Comparison of ENCODE assay signal across 25 cellular contexts in genomic region chr1:232339077-232339476, GRCh38.
"Had no signal": no experiment of that assay in that cellular context is flagged by ENCODE, and none has a peak within 500 bp of the region (broad histone marks: within the 10 kb centered on the region; RNA-seq: fewer than 3 reads in every experiment).

No MANE protein-coding gene starts in this region.

- H3K27ac Mint-ChIP-seq: activated CD4-positive, alpha-beta memory T cell treated with anti-CD3 and anti-CD28 coated beads, Interleukin-2, amount 10 ng/mL, durations not matched to agents 7 days and 5 days; activated CD8-positive, alpha-beta memory T cell treated with anti-CD3 and anti-CD28 coated beads, Interleukin-2, amount 10 ng/mL, durations not matched to agents 7 days and 5 days; activated naive CD8-positive, alpha-beta T cell treated with anti-CD3 and anti-CD28 coated beads, Interleukin-2, amount 10 ng/mL, durations not matched to agents 7 days and 5 days had no signal

- H3K9me3 Mint-ChIP-seq: activated CD4-positive, alpha-beta memory T cell treated with anti-CD3 and anti-CD28 coated beads, Interleukin-2, amount 10 ng/mL, durations not matched to agents 7 days and 5 days; central memory CD8-positive, alpha-beta T cell had no signal

- H3K27me3 Mint-ChIP-seq: activated CD4-positive, alpha-beta memory T cell treated with anti-CD3 and anti-CD28 coated beads, Interleukin-2, amount 10 ng/mL, durations not matched to agents 7 days and 5 days had no signal

- H3K4me3 Mint-ChIP-seq: activated CD4-positive, alpha-beta memory T cell treated with anti-CD3 and anti-CD28 coated beads, Interleukin-2, amount 10 ng/mL, durations not matched to agents 7 days and 5 days; activated CD8-positive, alpha-beta memory T cell treated with anti-CD3 and anti-CD28 coated beads, Interleukin-2, amount 10 ng/mL, durations not matched to agents 7 days and 5 days; activated naive CD8-positive, alpha-beta T cell treated with anti-CD3 and anti-CD28 coated beads, Interleukin-2, amount 10 ng/mL, durations not matched to agents 7 days and 5 days; central memory CD8-positive, alpha-beta T cell had no signal

- H3K9me3 ChIP-seq: ascending aorta had no signal

- H3K4me1 ChIP-seq: ascending aorta had no signal

- H3K27me3 ChIP-seq: ascending aorta, cardiac muscle cell had no signal

- H3K36me3 Mint-ChIP-seq: activated CD8-positive, alpha-beta memory T cell treated with anti-CD3 and anti-CD28 coated beads, Interleukin-2, amount 10 ng/mL, durations not matched to agents 7 days and 5 days had no signal

- ATAC-seq: activated CD8-positive, alpha-beta memory T cell treated with anti-CD3 and anti-CD28 coated beads, Interleukin-2, amount 10 ng/mL, durations not matched to agents 7 days and 5 days had no signal

- H3K27ac ChIP-seq: ascending aorta, cardiac muscle cell, SK-N-MC, WERI-Rb-1 had no signal

- DNase-seq: activated CD4-positive, alpha-beta memory T cell treated with anti-CD3 and anti-CD28 coated beads, Interleukin-2, amount 10 ng/mL, durations not matched to agents 7 days and 5 days; activated CD4-positive, alpha-beta T cell treated with anti-CD3 and anti-CD28 coated beads for 1 hour; activated CD4-positive, alpha-beta T cell treated with anti-CD3 and anti-CD28 coated beads for 48 hours; activated CD4-positive, CD25-positive, alpha-beta regulatory T cell; activated CD8-positive, alpha-beta memory T cell treated with anti-CD3 and anti-CD28 coated beads for 24 hours; activated CD8-positive, alpha-beta memory T cell treated with anti-CD3 and anti-CD28 coated beads, Interleukin-2, amount 10 ng/mL, durations not matched to agents 7 days and 5 days; activated CD8-positive, alpha-beta memory T cell treated with anti-CD3 and anti-CD28 coated beads, Interleukin-2, amount 50 U/mL, for 48 hours; activated effector memory CD4-positive, alpha-beta T cell treated with Interleukin-2 at 50 U/mL for 16 hours; activated naive CD4-positive, alpha-beta T cell; activated naive CD4-positive, alpha-beta T cell treated with anti-CD3 and anti-CD28 coated beads, Interleukin-2, amount 50 U/mL, for 16 hours; activated naive CD8-positive, alpha-beta T cell treated with anti-CD3 and anti-CD28 coated beads, Interleukin-2, amount 10 ng/mL, durations not matched to agents 7 days and 5 days; activated T-cell treated with anti-CD3 and anti-CD28 coated beads, Interleukin-2, amount 50 U/mL, for 48 hours; amygdala; NCI-H1092 treated with DMSO at 0.1 percent for 48 hours; NCI-H1417; NCI-H146; NCI-H1930; NCI-H2081 treated with DMSO at 0.1 percent for 48 hours; Right ventricle myocardium superior; T1000; WERI-Rb-1 had no signal
